17 cellular contexts compared by ENCODE assay signal in genomic region chr15:41530363-41530956, GRCh38. TPM values are rescaled to one million over a fixed set of nuclear protein-coding genes. Genes with fewer than 3 reads are reported as not detected.
DNase-seq lines count a peak whose midpoint lies in the region; ATAC-seq and TF ChIP-seq lines count a peak whose summit lies in the region.
"Had no signal": no experiment of that assay in that cellular context is flagged by ENCODE, and none has a peak within 500 bp of the region (broad histone marks: within the 10 kb centered on the region; RNA-seq: fewer than 3 reads in every experiment).

No MANE protein-coding gene starts in this region.

- peak overlapping the region in 10 of 11 experiments; percentile 47 to 79 (median 68); a peak in 20 of 22 replicates for H3K27ac ChIP-seq in BLaER1 treated with 17β-estradiol and CSF1 and Interleukin-3, amounts not matched to agents 10 nM and 100 nM
- H3K27ac ChIP-seq in OCI-LY1 (ENCODE audit: low read depth, low read length, poor library complexity, severe bottlenecking): peak overlapping the region; percentile 25
- H3K27ac ChIP-seq: C4-2B, KMS-11 had no signal

- no peak for DNase-seq in activated B cell treated with CpG ODN at 0.5 μM for 24 hours
- no peak for DNase-seq in naive B cell
- DNase-seq in NCI-H1048 (lab: John Stamatoyannopoulos, UW): no peak
- DNase-seq: DMS53; NCI-H1092 treated with DMSO at 0.1 percent for 48 hours; NCI-H1694 treated with DMSO at 0.1 percent for 48 hours; NCI-H69; NK-92 treated with Interleukin-12 subunit alpha and Interleukin-12 subunit beta, amount 100 ng/mL, for 24 hours; PC-3 had no signal

- H3K27ac Mint-ChIP-seq in activated B cell treated with CpG ODN at 0.5 μM for 24 hours (peak overlapping the region; percentile 72), naive B cell (peak overlapping the region; percentile 85 to 94 (median 89))
- H3K27ac Mint-ChIP-seq: GM23338 had no signal

- H3K9ac ChIP-seq in BLaER1 treated with 17β-estradiol and CSF1 and Interleukin-3, amounts not matched to agents 10 nM and 100 nM: peak overlapping the region in 9 of 11 experiments; percentile 19 to 66 (median 50); a peak in 14 of 22 replicates
- no peak overlapping the region for H3K9ac ChIP-seq in OCI-LY1 (ENCODE audit: low read length)
- H3K9ac ChIP-seq: KMS-11 had no signal

- H3K4me3 Mint-ChIP-seq in activated B cell treated with CpG ODN at 0.5 μM for 24 hours: peak overlapping the region; percentile 42
- peak overlapping the region in 6 of 8 donors; percentile 51 to 90 (median 72) for H3K4me3 Mint-ChIP-seq in naive B cell
- H3K4me3 Mint-ChIP-seq: GM23338 had no signal

- no peaks in the 10 kb centered on the region; a peak in 1 of 22 replicates for H4K20me1 ChIP-seq in BLaER1 treated with 17β-estradiol and CSF1 and Interleukin-3, amounts not matched to agents 10 nM and 100 nM
- no peaks in the 10 kb centered on the region for H4K20me1 ChIP-seq in OCI-LY1 (ENCODE audit: insufficient read depth, low read length)

- no peaks in the 10 kb centered on the region for H3K27me3 ChIP-seq in BLaER1 treated with 17β-estradiol and CSF1 and Interleukin-3, amounts not matched to agents 10 nM and 100 nM
- no peaks in the 10 kb centered on the region for H3K27me3 ChIP-seq in OCI-LY1 (ENCODE audit: insufficient read depth, low read length)

- intact Hi-C loops in activated B cell treated with CpG ODN at 0.5 μM for 24 hours (cut with micrococcal nuclease): no loop called here

- no peaks in the 10 kb centered on the region for H3F3A ChIP-seq in OCI-LY1 (ENCODE audit: insufficient read depth, low read length)

- POLR2A ChIA-PET in activated B cell treated with CpG ODN at 0.5 μM for 24 hours (lab: Charles Lee): interaction anchor here (2.8 kb wide), 1 partner anchor 14 kb away, joined by 10 read pairs; the partner anchor contains the start of gene RPAP1

- H3K9me3 Mint-ChIP-seq in activated B cell treated with CpG ODN at 0.5 μM for 24 hours (no peaks in the 10 kb centered on the region), naive B cell (no peaks in the 10 kb centered on the region)
- H3K9me3 Mint-ChIP-seq: GM23338 had no signal

- H3K9me2 ChIP-seq in OCI-LY1 (ENCODE audit: low read depth, low read length): no peaks in the 10 kb centered on the region

- no peak for ATAC-seq in activated B cell treated with CpG ODN at 0.5 μM for 24 hours (ENCODE audit: low read depth)
- peak; percentile 36 to 42 for ATAC-seq in naive B cell (ENCODE audit: low read depth in 2 of 2)
- no peak for ATAC-seq in GM18861 (IDR thresholded peaks at IDR 0.05; ENCODE audit: unreplicated experiment)
- ATAC-seq in HG03457 (IDR thresholded peaks at IDR 0.05; ENCODE audit: unreplicated experiment): no peak
- ATAC-seq: GM23338, PC-3 had no signal

- H3K4me1 ChIP-seq in BLaER1 treated with 17β-estradiol and CSF1 and Interleukin-3, amounts not matched to agents 10 nM and 100 nM: peaks cover 13 to 42% (median 34%) of the 10 kb centered on the region in 10 experiments
- peaks cover 6% of the 10 kb centered on the region for H3K4me1 ChIP-seq in OCI-LY1 (ENCODE audit: insufficient read depth, low read length, severe bottlenecking)

- peaks cover 67% of the 10 kb centered on the region for H3K36me3 Mint-ChIP-seq in activated B cell treated with CpG ODN at 0.5 μM for 24 hours (ENCODE audit: low read depth)
- peaks cover 21 to 29% of the 10 kb centered on the region in 2 donors for H3K36me3 Mint-ChIP-seq in naive B cell

- peaks cover 80 to 89% (median 86%) of the 10 kb centered on the region in 11 experiments for H3K36me3 ChIP-seq in BLaER1 treated with 17β-estradiol and CSF1 and Interleukin-3, amounts not matched to agents 10 nM and 100 nM
- H3K36me3 ChIP-seq in OCI-LY1 (ENCODE audit: insufficient read depth, low read length): peaks cover 76% of the 10 kb centered on the region

- peak overlapping the region; percentile 70 to 94 (median 85) for H3K4me2 ChIP-seq in BLaER1 treated with 17β-estradiol and CSF1 and Interleukin-3, amounts not matched to agents 10 nM and 100 nM
- H3K4me2 ChIP-seq in OCI-LY1 (ENCODE audit: low read length): no peak overlapping the region
- H3K4me2 ChIP-seq: GM23338, KMS-11 had no signal

- H3K4me1 Mint-ChIP-seq in activated B cell treated with CpG ODN at 0.5 μM for 24 hours: peaks cover 25% of the 10 kb centered on the region
- H3K4me1 Mint-ChIP-seq in naive B cell: peaks cover 23 to 29% (median 24%) of the 10 kb centered on the region in 3 donors
- H3K4me1 Mint-ChIP-seq: GM23338 had no signal

- H2AFZ ChIP-seq in OCI-LY1 (ENCODE audit: low read length): no peak overlapping the region
- H2AFZ ChIP-seq: GM23338 had no signal

- H3K27me3 Mint-ChIP-seq in activated B cell treated with CpG ODN at 0.5 μM for 24 hours (no peaks in the 10 kb centered on the region), naive B cell (no peaks in the 10 kb centered on the region)

- H3K9me3 ChIP-seq in BLaER1 treated with 17β-estradiol and CSF1 and Interleukin-3, amounts not matched to agents 10 nM and 100 nM (replicated peaks in 1 of 11): no peaks in the 10 kb centered on the region
- H3K9me3 ChIP-seq in OCI-LY1 (ENCODE audit: low read length): no peaks in the 10 kb centered on the region

- H3K79me2 ChIP-seq in OCI-LY1 (ENCODE audit: insufficient read depth, low read length): no peaks in the 10 kb centered on the region

- TF ChIP-seq CTCF in OCI-LY1 (IDR thresholded peaks at IDR 0.05; ENCODE audit: low read length): no peak
- no peak for TF ChIP-seq CTCF in activated B cell treated with CpG ODN at 0.5 μM for 24 hours (IDR thresholded peaks at IDR 0.05)

- no peak overlapping the region for H3K4me3 ChIP-seq in BLaER1 treated with 17β-estradiol and CSF1 and Interleukin-3, amounts not matched to agents 10 nM and 100 nM
- no peak overlapping the region for H3K4me3 ChIP-seq in OCI-LY1 (ENCODE audit: low read depth, low read length, poor library complexity, severe bottlenecking)
- H3K4me3 ChIP-seq: GM23338 had no signal

- CTCF ChIA-PET in activated B cell treated with CpG ODN at 0.5 μM for 24 hours (lab: Charles Lee): interaction anchor here (0.6 kb wide), 1 partner anchor 14 kb away, joined by 3 read pairs; the partner anchor contains the start of gene RPAP1

RNA-seq across cellular contexts. Expression of gene RPAP1, which starts 13.6 kb away (rescaled TPM):
- total RNA-seq in activated B cell treated with CpG ODN at 0.5 μM for 24 hours: 56.1 TPM in 2 replicates
- 10 to 100 TPM in 4 of 6 donors, 1 to 10 TPM in 2; 6.9 to 18.0 (median 11.4) TPM for polyA plus RNA-seq in naive B cell (ENCODE audit: low read depth in 6 of 6)

RNA-seq across cellular contexts. Expression of gene LTK, which starts 16.8 kb away (rescaled TPM):
- 1.9 and 2.2 TPM in 2 replicates for total RNA-seq in activated B cell treated with CpG ODN at 0.5 μM for 24 hours
- under 1 TPM in 1 of 6 donors, not detected in 5; 0.35 TPM for polyA plus RNA-seq in naive B cell (ENCODE audit: low read depth in 6 of 6)
- total RNA-seq: MCF 10A had no signal
- polyA plus RNA-seq: GM23338 had no signal

RNA-seq across cellular contexts. Expression of gene TYRO3, which starts 28.6 kb away (rescaled TPM):
- 0.22 TPM in 1 of 2 replicates, not detected in the other for total RNA-seq in activated B cell treated with CpG ODN at 0.5 μM for 24 hours
- polyA plus RNA-seq in naive B cell (ENCODE audit: low read depth in 6 of 6): not detected

RNA-seq across cellular contexts. Expression of gene ITPKA, which starts 36.8 kb away (rescaled TPM):
- total RNA-seq in activated B cell treated with CpG ODN at 0.5 μM for 24 hours: 0.18 TPM in 1 of 2 replicates, not detected in the other
- not detected for polyA plus RNA-seq in naive B cell (ENCODE audit: low read depth in 6 of 6)

Comparison
In these comparisons a context has a peak if more than half of its experiments do, and no peak if none do; other contexts are left out.
1. ATAC-seq: peak in naive B cell (2 of 2); none in activated B cell treated with CpG ODN at 0.5 μM for 24 hours (single experiment), GM18861 (single experiment) and HG03457 (single experiment).